ENCODE assay signal across 10 cellular contexts in genomic region chr1:185526318-185527307, GRCh38.
A peak's percentile ranks its signal among the peaks of the same experiment; 100 is the strongest.
DNase-seq lines count a peak whose midpoint lies in the region; ATAC-seq, FAIRE-seq and TF ChIP-seq lines count a peak whose summit lies in the region.
"Had no signal": no experiment of that assay in that cellular context is flagged by ENCODE, and none has a peak within 500 bp of the region (broad histone marks: within the 10 kb centered on the region; RNA-seq: fewer than 3 reads in every experiment).

No MANE protein-coding gene starts in this region.

- H3K4me3 ChIP-seq in small intestine (ENCODE audit: low read depth in 1 of 2, low read length in 2 of 2): no peak overlapping the region
- H3K4me3 ChIP-seq: heart left ventricle, testis had no signal

- H3K4me3 Mint-ChIP-seq in MCF 10A (ENCODE audit: unreplicated experiment): no peak overlapping the region

- POLR2A ChIA-PET in MCF 10A (lab: Yijun Ruan, JAX): interaction anchor here (1.0 to 4.9 kb wide), 4 partner anchors 10 to 210 kb away, joined by 4 to 17 read pairs (median 6); partner anchors contain the start of gene IVNS1ABP

- no peaks in the 10 kb centered on the region for H3K9me3 ChIP-seq in small intestine (ENCODE audit: control insufficient read depth, low read depth)
- H3K9me3 ChIP-seq: testis had no signal

- WGBS in small intestine, 3 donors: 73 to 84% (median 83%) methylated on average over 1 of the region's 1 CpG

- no peak for FAIRE-seq in small intestine (lab: Jason Lieb, UNC)

- no peak overlapping the region for H3K27ac ChIP-seq in small intestine (ENCODE audit: low read depth in 1 of 2, low read length in 1 of 2)
- H3K27ac ChIP-seq: heart left ventricle, testis had no signal

- H3K36me3 ChIP-seq in small intestine (ENCODE audit: control insufficient read depth in 2 of 2, insufficient read depth in 2 of 2, low read length in 2 of 2): no peaks in the 10 kb centered on the region
- H3K36me3 ChIP-seq: heart left ventricle had no signal

- H3K9me3 Mint-ChIP-seq in MCF 10A (ENCODE audit: unreplicated experiment): no peaks in the 10 kb centered on the region

- no peak overlapping the region for H3K27ac Mint-ChIP-seq in MCF 10A (ENCODE audit: low read depth, unreplicated experiment)

- no peaks in the 10 kb centered on the region for H3K4me1 ChIP-seq in small intestine (ENCODE audit: control insufficient read depth in 2 of 2, insufficient read depth in 1 of 2, low read depth in 1 of 2, low read length in 1 of 2)
- H3K4me1 ChIP-seq: heart left ventricle, testis had no signal

- intact Hi-C loops in MCF 10A (cut with micrococcal nuclease): loop anchor here (5.0 to 10.0 kb wide), 2 partner anchors 71 to 92 kb away; no protein-coding TSS in a partner anchor

- peak; percentile 38 for DNase-seq in GM19238 (ENCODE audit: insufficient read length, low spot score)
- DNase-seq in small intestine: peak; percentile 37
- DNase-seq in NCI-H82 treated with DMSO at 0.1 percent for 48 hours (lab: John Stamatoyannopoulos, UW; ENCODE audit: unreplicated experiment): no peak
- no peak for DNase-seq in mucosa of gallbladder (ENCODE audit: low spot score)
- DNase-seq in MCF 10A (ENCODE audit: unreplicated experiment): no peak
- DNase-seq in activated naive CD4-positive, alpha-beta T cell treated with anti-CD3 and anti-CD28 coated beads, Interleukin-2, amount 50 U/mL, for 16 hours: no peak
- DNase-seq: heart left ventricle, testis had no signal

- no peaks in the 10 kb centered on the region for H3K36me3 Mint-ChIP-seq in MCF 10A (ENCODE audit: insufficient read depth, unreplicated experiment)

- TF ChIP-seq CTCF in MCF 10A (IDR thresholded peaks at IDR 0.05; ENCODE audit: unreplicated experiment): no peak

- no peaks in the 10 kb centered on the region for H3K27me3 Mint-ChIP-seq in MCF 10A (ENCODE audit: insufficient read depth, unreplicated experiment)

- BruUV-seq in MCF 10A (replicated peaks; lab: Mats Ljungman, UMichigan): no TSS peak

- H3K4me1 Mint-ChIP-seq in MCF 10A (ENCODE audit: insufficient read depth, unreplicated experiment): no peaks in the 10 kb centered on the region

- CTCF ChIA-PET in MCF 10A (lab: Yijun Ruan, JAX): interaction anchor here (1.1 to 3.0 kb wide), 2 partner anchors 69 kb away, joined by 6 to 19 read pairs; no protein-coding TSS in a partner anchor

- no peaks in the 10 kb centered on the region for H3K27me3 ChIP-seq in small intestine (ENCODE audit: control insufficient read depth in 2 of 2, insufficient read depth in 2 of 2, low read length in 2 of 2)
- H3K27me3 ChIP-seq: heart left ventricle, testis had no signal

- ATAC-seq in HG02623 (IDR thresholded peaks at IDR 0.05; ENCODE audit: unreplicated experiment): peak; percentile 100
- peak; percentile 99 for ATAC-seq in HG03460 (IDR thresholded peaks at IDR 0.05; ENCODE audit: unreplicated experiment)

Comparison
In these comparisons a context has a peak if more than half of its experiments do, and no peak if none do; other contexts are left out.
1. DNase-seq: peak in GM19238 (single experiment) and small intestine (single experiment); none in NCI-H82 treated with DMSO at 0.1 percent for 48 hours (single experiment), mucosa of gallbladder (single experiment), MCF 10A (single experiment) and activated naive CD4-positive, alpha-beta T cell treated with anti-CD3 and anti-CD28 coated beads, Interleukin-2, amount 50 U/mL, for 16 hours (single experiment).